8 cellular contexts compared by ENCODE assay signal in the genomic region with DNA sequence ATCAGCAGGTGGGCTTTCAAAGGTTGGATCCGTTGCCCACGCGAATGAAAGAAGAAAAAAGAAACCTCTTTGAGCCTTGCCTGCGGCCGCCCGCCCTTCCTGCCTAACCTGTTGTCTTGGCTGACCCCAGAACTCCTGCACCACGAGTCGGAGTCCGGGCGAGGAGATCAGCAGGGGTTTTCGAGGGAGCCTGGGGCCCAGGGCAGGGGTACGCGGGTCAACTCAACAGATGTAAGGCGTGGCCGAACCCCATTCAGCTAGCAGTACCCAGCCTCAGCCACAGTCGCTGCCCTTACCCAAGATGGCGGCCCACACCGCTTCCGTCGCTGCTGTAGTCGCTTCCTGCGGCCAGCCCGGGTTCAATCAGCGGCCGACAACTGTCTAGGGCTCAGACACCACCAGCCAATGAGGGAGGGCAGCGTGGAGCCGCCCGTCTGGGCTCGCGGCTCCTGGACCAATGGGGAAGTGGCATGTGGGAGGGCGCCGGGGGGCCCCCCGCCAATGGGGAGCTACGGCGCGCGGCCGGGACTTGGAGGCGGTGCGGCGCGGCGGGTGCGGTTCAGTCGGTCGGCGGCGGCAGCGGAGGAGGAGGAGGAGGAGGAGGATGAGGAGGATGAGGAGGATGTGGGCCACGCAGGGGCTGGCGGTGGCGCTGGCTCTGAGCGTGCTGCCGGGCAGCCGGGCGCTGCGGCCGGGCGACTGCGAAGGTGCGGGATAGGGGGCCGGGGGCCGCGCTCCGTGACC. TPM values are rescaled to one million over a fixed set of nuclear protein-coding genes. Genes with fewer than 3 reads are reported as not detected.
DNase-seq lines count a peak whose midpoint lies in the region; ATAC-seq and TF ChIP-seq lines count a peak whose summit lies in the region.

A gene (plus strand): TSS at position 562 of the 744 bp plus-strand sequence. CDS start 52 bp downstream, at position 614.

- DNase-seq in EH (ENCODE audit: low read depth): peak; percentile 99
- DNase-seq in GOT3 (lab: John Stamatoyannopoulos, UW): peak; percentile 86
- peak; percentile 93 for DNase-seq in LNCaP clone FGC (ENCODE audit: low read depth)
- peak; percentile 99 for DNase-seq in RWPE1 (ENCODE audit: low spot score)
- DNase-seq in fibroblast of gingiva (ENCODE audit: low read depth): peak; percentile 98
- peak; percentile 87 to 98 (median 98) for DNase-seq in naive thymus-derived CD4-positive, alpha-beta T cell
- peak; percentile 97 for DNase-seq in stimulated activated naive B cell treated with anti-CD40 and anti-IgM and Interleukin-4, amounts not matched to agents 10 μg/mL and 1 μg/mL and 100 μg/mL, for 72 hours

- peaks cover 66% of the 10 kb centered on the region for H3K36me3 Mint-ChIP-seq in activated T-helper 17 cell treated with anti-CD3 and anti-CD28 coated beads, Interleukin-2, amount 50 U/mL, for 72 hours (ENCODE audit: low read depth)
- peaks cover 0 to 37% (median 9%) of the 10 kb centered on the region in 5 donors for H3K36me3 Mint-ChIP-seq in naive thymus-derived CD4-positive, alpha-beta T cell
- peaks cover 18 to 33% of the 10 kb centered on the region in 2 donors for H3K36me3 Mint-ChIP-seq in stimulated activated naive B cell treated with anti-CD40 and anti-IgM and Interleukin-4, amounts not matched to agents 10 μg/mL and 1 μg/mL and 100 μg/mL, for 72 hours

- CTCF ChIA-PET in RWPE1 (lab: Yijun Ruan, JAX): no interaction called here
- CTCF ChIA-PET in naive thymus-derived CD4-positive, alpha-beta T cell (lab: Charles Lee): interaction anchor here (0.9 to 1.2 kb wide), 4 partner anchors 14 to 772 kb away, joined by 3 to 4 read pairs (median 3); no protein-coding TSS in a partner anchor

- H3K27me3 ChIP-seq in naive thymus-derived CD4-positive, alpha-beta T cell (ENCODE audit: control insufficient read depth in 2 of 2, insufficient read depth in 2 of 2, low read length in 2 of 2): no peaks in the 10 kb centered on the region

- H3K4me1 Mint-ChIP-seq in activated T-helper 17 cell treated with anti-CD3 and anti-CD28 coated beads, Interleukin-2, amount 50 U/mL, for 72 hours: peaks cover 18% of the 10 kb centered on the region
- peaks cover 32 to 48% (median 46%) of the 10 kb centered on the region in 7 donors for H3K4me1 Mint-ChIP-seq in naive thymus-derived CD4-positive, alpha-beta T cell
- peaks cover 29 to 51% of the 10 kb centered on the region in 2 donors for H3K4me1 Mint-ChIP-seq in stimulated activated naive B cell treated with anti-CD40 and anti-IgM and Interleukin-4, amounts not matched to agents 10 μg/mL and 1 μg/mL and 100 μg/mL, for 72 hours

- no peaks in the 10 kb centered on the region for H3K27me3 Mint-ChIP-seq in activated T-helper 17 cell treated with anti-CD3 and anti-CD28 coated beads, Interleukin-2, amount 50 U/mL, for 72 hours
- no peaks in the 10 kb centered on the region for H3K27me3 Mint-ChIP-seq in naive thymus-derived CD4-positive, alpha-beta T cell
- no peaks in the 10 kb centered on the region for H3K27me3 Mint-ChIP-seq in stimulated activated naive B cell treated with anti-CD40 and anti-IgM and Interleukin-4, amounts not matched to agents 10 μg/mL and 1 μg/mL and 100 μg/mL, for 72 hours

- POLR2A ChIA-PET in RWPE1 (lab: Yijun Ruan, JAX; ENCODE audit: low non-redundant PET): interaction anchor here (0.6 to 0.8 kb wide), 2 partner anchors 114 to 704 kb away, joined by 3 to 4 read pairs; no protein-coding TSS in a partner anchor
- POLR2A ChIA-PET in naive thymus-derived CD4-positive, alpha-beta T cell (lab: Charles Lee): interaction anchor here (0.6 to 3.9 kb wide), 19 partner anchors 9 to 1049 kb away, joined by 3 to 25 read pairs (median 4); a partner anchor contains a TSS

- H3K27ac Mint-ChIP-seq in activated T-helper 17 cell treated with anti-CD3 and anti-CD28 coated beads, Interleukin-2, amount 50 U/mL, for 72 hours: peak within 1 kb of the TSS; percentile 99
- peak within 1 kb of the TSS; percentile 98 to 99 (median 99) for H3K27ac Mint-ChIP-seq in naive thymus-derived CD4-positive, alpha-beta T cell
- H3K27ac Mint-ChIP-seq in stimulated activated naive B cell treated with anti-CD40 and anti-IgM and Interleukin-4, amounts not matched to agents 10 μg/mL and 1 μg/mL and 100 μg/mL, for 72 hours: peak within 1 kb of the TSS; percentile 98

- H3K4me1 ChIP-seq in naive thymus-derived CD4-positive, alpha-beta T cell (ENCODE audit: control insufficient read depth in 2 of 2, insufficient read depth in 2 of 2, low read length in 2 of 2): peaks cover 22 to 31% of the 10 kb centered on the region in 2 donors

- H3K27ac ChIP-seq in RWPE1: peak within 1 kb of the TSS; percentile 78
- H3K27ac ChIP-seq in naive thymus-derived CD4-positive, alpha-beta T cell (ENCODE audit: low read depth, low read length): peak within 1 kb of the TSS; percentile 98

- TF ChIP-seq CTCF in LNCaP clone FGC (IDR thresholded peaks at IDR 0.05; ENCODE audit: control insufficient read depth, extremely low read depth, insufficient read depth) (no peak), RWPE1 (conservative IDR thresholded peaks at IDR 0.05; ENCODE audit: low read depth) (no peak)

- no peaks in the 10 kb centered on the region for H3K9me3 ChIP-seq in naive thymus-derived CD4-positive, alpha-beta T cell (ENCODE audit: control insufficient read depth in 2 of 3, low read length in 3 of 3)

- H3K4me3 Mint-ChIP-seq in activated T-helper 17 cell treated with anti-CD3 and anti-CD28 coated beads, Interleukin-2, amount 50 U/mL, for 72 hours: peak within 1 kb of the TSS; percentile 93
- H3K4me3 Mint-ChIP-seq in naive thymus-derived CD4-positive, alpha-beta T cell: peak within 1 kb of the TSS; percentile 89 to 99 (median 98)
- peak within 1 kb of the TSS; percentile 95 to 96 for H3K4me3 Mint-ChIP-seq in stimulated activated naive B cell treated with anti-CD40 and anti-IgM and Interleukin-4, amounts not matched to agents 10 μg/mL and 1 μg/mL and 100 μg/mL, for 72 hours

- H3K36me3 ChIP-seq in naive thymus-derived CD4-positive, alpha-beta T cell (ENCODE audit: control insufficient read depth in 2 of 3, insufficient read depth in 3 of 3, low read length in 3 of 3): peaks cover 0 to 23% (median 0%) of the 10 kb centered on the region in 3 experiments

- H3K9me3 Mint-ChIP-seq in activated T-helper 17 cell treated with anti-CD3 and anti-CD28 coated beads, Interleukin-2, amount 50 U/mL, for 72 hours: no peaks in the 10 kb centered on the region
- peaks cover 0 to 2% (median 0%) of the 10 kb centered on the region in 11 donors for H3K9me3 Mint-ChIP-seq in naive thymus-derived CD4-positive, alpha-beta T cell
- H3K9me3 Mint-ChIP-seq in stimulated activated naive B cell treated with anti-CD40 and anti-IgM and Interleukin-4, amounts not matched to agents 10 μg/mL and 1 μg/mL and 100 μg/mL, for 72 hours: no peaks in the 10 kb centered on the region

- peak; percentile 99 for ATAC-seq in activated T-helper 17 cell treated with anti-CD3 and anti-CD28 coated beads, Interleukin-2, amount 50 U/mL, for 72 hours (replicated peaks)
- ATAC-seq in naive thymus-derived CD4-positive, alpha-beta T cell: peak; percentile 97
- ATAC-seq in stimulated activated naive B cell treated with anti-CD40 and anti-IgM and Interleukin-4, amounts not matched to agents 10 μg/mL and 1 μg/mL and 100 μg/mL, for 72 hours (replicated peaks): peak; percentile 97 to 98

- peak within 1 kb of the TSS; percentile 63 for H3K4me3 ChIP-seq in LNCaP clone FGC (ENCODE audit: low read depth, low read length)
- H3K4me3 ChIP-seq in naive thymus-derived CD4-positive, alpha-beta T cell (ENCODE audit: low read length): peak within 1 kb of the TSS; percentile 92

- intact Hi-C loops in naive thymus-derived CD4-positive, alpha-beta T cell (cut with micrococcal nuclease): loop anchor here (1.0 to 10.0 kb wide), 22 partner anchors 49 to 1960 kb away; a partner anchor contains a TSS

RNA-seq across cellular contexts. Expression of the gene that starts here (rescaled TPM):
- total RNA-seq in activated T-helper 17 cell treated with anti-CD3 and anti-CD28 coated beads, Interleukin-2, amount 50 U/mL, for 72 hours: 100 to 1,000 TPM in 1 of 2 donors, 10 to 100 TPM in 1; 76.4 to 157 TPM
- total RNA-seq in naive thymus-derived CD4-positive, alpha-beta T cell: 100 to 1,000 TPM in 1 of 5 experiments, 10 to 100 TPM in 4; 28.2 to 182 (median 68.0) TPM
- 10 to 100 TPM; 40.9 to 48.4 TPM for polyA plus RNA-seq in naive thymus-derived CD4-positive, alpha-beta T cell

Comparison
In these comparisons a context has a peak if more than half of its experiments do, and no peak if none do; other contexts are left out.
1. Peak in every context shown above with its lines: DNase-seq, ATAC-seq, H3K4me3 ChIP-seq and H3K27ac ChIP-seq.